8 cellular contexts compared by ENCODE assay signal in the genomic region with DNA sequence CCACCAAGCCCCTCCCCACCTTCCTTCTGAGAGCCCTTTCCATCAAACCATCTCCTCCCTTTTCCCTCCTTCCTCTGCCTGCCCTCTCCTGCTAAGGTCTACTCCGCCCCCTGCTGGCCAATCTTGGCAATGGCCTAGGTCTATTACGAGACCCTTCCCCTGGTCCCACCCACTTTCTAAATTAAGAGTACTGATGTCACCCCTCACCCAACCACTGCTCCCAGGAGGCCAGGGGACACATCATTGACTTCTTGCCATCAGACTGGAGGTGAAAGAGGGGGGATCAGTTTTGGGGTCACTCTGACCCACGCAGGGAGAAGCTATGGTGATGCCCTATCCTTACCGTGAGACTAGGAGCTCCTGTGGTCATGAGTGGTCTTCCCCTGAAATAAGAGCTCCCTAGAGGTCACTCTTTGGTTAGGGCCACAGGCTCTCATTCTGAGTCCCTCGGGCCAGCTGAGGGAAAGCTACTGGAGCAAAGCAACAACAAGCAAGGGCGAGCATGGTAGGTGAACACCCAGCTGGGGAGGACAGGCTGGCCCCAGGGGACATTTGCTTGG. TPM values are rescaled to one million over a fixed set of nuclear protein-coding genes. Genes with fewer than 3 reads are reported as not detected.
DNase-seq lines count a peak whose midpoint lies in the region; ATAC-seq lines count a peak whose summit lies in the region.

No MANE protein-coding gene starts in this region.

- H3K27ac ChIP-seq in SJCRH30, result no peak overlapping the region

- no peaks in the 10 kb centered on the region for H3K9me3 ChIP-seq in SJCRH30 (replicated peaks)

- peaks cover 11% of the 10 kb centered on the region; the same call in 1 of the 2 replicates for H3K4me1 ChIP-seq in SJCRH30

- peak; percentile 4 for DNase-seq in DMS53 treated with DMSO at 0.1 percent for 48 hours (lab: John Stamatoyannopoulos, UW; ENCODE audit: unreplicated experiment)
- DNase-seq in NAMALWA (ENCODE audit: low spot score), result peak; percentile 92
- peak; percentile 79 to 84 for DNase-seq in SJCRH30
- DNase-seq in activated effector memory CD4-positive, alpha-beta T cell treated with anti-CD3 and anti-CD28 coated beads, Interleukin-2, amount 50 U/mL, for 16 hours, result peak; percentile 91
- peak; percentile 33 for DNase-seq in glomerular endothelial cell (ENCODE audit: extremely low read depth, low read depth, low spot score)
- DNase-seq in pons (ENCODE audit: low spot score), result peak; percentile 45
- peak; percentile 74 for DNase-seq in ureter (ENCODE audit: low spot score)

- no peaks in the 10 kb centered on the region for H3K36me3 ChIP-seq in SJCRH30

- H3K4me3 ChIP-seq in SJCRH30, result no peak overlapping the region

- no peaks in the 10 kb centered on the region; the same call in 1 of the 2 replicates for H3K27me3 ChIP-seq in SJCRH30

- ATAC-seq in GM19463 (IDR thresholded peaks at IDR 0.05; ENCODE audit: unreplicated experiment), result no peak

RNA-seq across cellular contexts. Expression of gene S100A7, which starts 34.6 kb away (rescaled TPM):
- not detected in 2 replicates for total RNA-seq in SJCRH30 (2014; rRNA removed; shearing (Covaris generic))
- total RNA-seq in glomerular endothelial cell, result not detected in 2 replicates
- total RNA-seq in ureter, result not detected

RNA-seq across cellular contexts. Expression of gene S100A6, which starts 40.7 kb away (rescaled TPM):
- total RNA-seq in SJCRH30 (2014; rRNA removed; shearing (Covaris generic)), result 38.8 and 48.3 TPM in 2 replicates
- total RNA-seq in glomerular endothelial cell (581 and 1,075 TPM in 2 replicates), ureter (1,381 TPM)

RNA-seq across cellular contexts. Expression of gene S100A5, which starts 45.7 kb away (rescaled TPM):
- not detected in 2 replicates for total RNA-seq in SJCRH30 (2014; rRNA removed; shearing (Covaris generic))
- not detected in 2 replicates for total RNA-seq in glomerular endothelial cell
- total RNA-seq in ureter, result 0.86 TPM

RNA-seq across cellular contexts. Expression of gene S100A4, which starts 50.5 kb away (rescaled TPM):
- total RNA-seq in SJCRH30 (2014; rRNA removed; shearing (Covaris generic)), result 1.0 and 2.1 TPM in 2 replicates
- 7.1 and 17.2 TPM in 2 replicates for total RNA-seq in glomerular endothelial cell
- total RNA-seq in ureter, result 120 TPM

RNA-seq across cellular contexts. Expression of gene S100A3, which starts 54.0 kb away (rescaled TPM):
- total RNA-seq in SJCRH30 (2014; rRNA removed; shearing (Covaris generic)), result 0.38 and 1.0 TPM in 2 replicates
- total RNA-seq in glomerular endothelial cell, result 6.8 and 6.9 TPM in 2 replicates
- total RNA-seq in ureter, result 6.5 TPM

Comparison
In these comparisons a context has a peak if more than half of its experiments do, and no peak if none do; other contexts are left out.
1. DNase-seq: peak in every context shown above with its lines; median percentile 92 in NAMALWA; 91 in activated effector memory CD4-positive, alpha-beta T cell treated with anti-CD3 and anti-CD28 coated beads, Interleukin-2, amount 50 U/mL, for 16 hours; 82 in SJCRH30; 74 in ureter; 45 in pons; 33 in glomerular endothelial cell; 4 in DMS53 treated with DMSO at 0.1 percent for 48 hours.
2. RNA of gene S100A6, which starts 40.7 kb away (total RNA-seq): 1,381 TPM in ureter (single experiment) and 581 to 1,075 TPM in glomerular endothelial cell; 38.8 to 48.3 TPM in SJCRH30; every median in the first group is over 10 times any median in the second.